ENCODE assay signal across 12 cellular contexts in the genomic region with DNA sequence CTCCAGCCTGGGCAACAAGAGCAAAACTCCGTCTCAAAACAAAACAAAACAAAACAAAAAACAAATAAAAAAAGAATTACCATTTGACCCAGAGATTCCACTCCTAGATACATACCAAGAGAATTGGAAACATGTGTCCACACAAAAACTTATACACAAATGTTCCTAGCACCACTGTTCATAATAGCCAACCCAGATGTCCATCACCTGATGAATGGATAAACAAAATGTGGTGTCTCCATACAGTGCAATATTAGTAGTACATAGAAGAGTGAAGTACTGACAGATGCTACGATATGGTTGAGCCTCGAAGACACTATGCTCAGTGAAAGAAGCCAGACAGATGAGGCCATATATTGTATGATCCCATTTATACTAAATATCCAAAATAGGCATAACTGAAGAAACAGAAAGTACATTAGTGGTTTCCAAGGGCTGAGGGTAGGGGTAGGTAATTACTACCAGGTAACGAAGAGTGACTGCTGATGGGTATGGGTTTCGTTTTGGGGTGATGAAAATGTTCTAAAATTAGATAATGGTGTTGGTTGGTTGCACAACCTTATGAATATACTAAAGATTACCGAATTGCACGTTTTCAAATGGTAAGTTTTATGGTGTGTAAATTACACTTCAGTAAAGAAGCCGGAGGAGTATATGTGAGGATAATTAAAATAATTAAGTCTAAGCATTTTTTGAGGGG. TPM values are rescaled to one million over a fixed set of nuclear protein-coding genes. Genes with fewer than 3 reads are reported as not detected.
DNase-seq lines count a peak whose midpoint lies in the region; ATAC-seq, FAIRE-seq and TF ChIP-seq lines count a peak whose summit lies in the region.
"Had no signal": no experiment of that assay in that cellular context is flagged by ENCODE, and none has a peak within 500 bp of the region (broad histone marks: within the 10 kb centered on the region; RNA-seq: fewer than 3 reads in every experiment).

No MANE protein-coding gene starts in this region.

- H3K4me3 Mint-ChIP-seq in activated CD4-positive, alpha-beta memory T cell treated with anti-CD3 and anti-CD28 coated beads for 36 hours = no peak overlapping the region
- peak overlapping the region in 1 of 5 donors; percentile 43 for H3K4me3 Mint-ChIP-seq in immature natural killer cell

- peaks cover 17% of the 10 kb centered on the region for H3K36me3 Mint-ChIP-seq in activated CD4-positive, alpha-beta memory T cell treated with anti-CD3 and anti-CD28 coated beads for 36 hours
- H3K36me3 Mint-ChIP-seq in immature natural killer cell = no peaks in the 10 kb centered on the region

- POLR2A ChIA-PET in activated CD4-positive, alpha-beta memory T cell treated with anti-CD3 and anti-CD28 coated beads for 36 hours (lab: Charles Lee) = interaction anchor here (1.5 to 7.6 kb wide), 4 partner anchors 12 to 20 kb away, joined by 4 to 56 read pairs (median 5); partner anchors contain the start of gene MYO1G

- peak overlapping the region; percentile 34 for H3K27ac Mint-ChIP-seq in activated CD4-positive, alpha-beta memory T cell treated with anti-CD3 and anti-CD28 coated beads for 36 hours
- peak overlapping the region; percentile 75 to 92 (median 85) for H3K27ac Mint-ChIP-seq in immature natural killer cell

- peaks cover 21% of the 10 kb centered on the region for H3K4me1 Mint-ChIP-seq in activated CD4-positive, alpha-beta memory T cell treated with anti-CD3 and anti-CD28 coated beads for 36 hours (ENCODE audit: low read depth)
- H3K4me1 Mint-ChIP-seq in immature natural killer cell = peaks cover 37 to 49% of the 10 kb centered on the region in 2 donors

- CTCF ChIA-PET in activated CD4-positive, alpha-beta memory T cell treated with anti-CD3 and anti-CD28 coated beads for 36 hours (lab: Charles Lee) = no interaction called here

- peak; percentile 88 for FAIRE-seq in GM19239 (lab: Jason Lieb, UNC)

- no peak for ATAC-seq in HG03039 (IDR thresholded peaks at IDR 0.05; ENCODE audit: unreplicated experiment)
- no peak for ATAC-seq in HG03571 (IDR thresholded peaks at IDR 0.05; ENCODE audit: unreplicated experiment)
- ATAC-seq: right cardiac atrium had no signal

- TF ChIP-seq POLR2A in GM10847 (IDR thresholded peaks at IDR 0.05; ENCODE audit: extremely low read depth, insufficient read length) = peak; percentile 7

- DNase-seq in GM19239 (ENCODE audit: insufficient read length, low spot score) = no peak
- DNase-seq in activated CD4-positive, alpha-beta memory T cell treated with anti-CD3 and anti-CD28 coated beads for 36 hours = no peak
- no peak for DNase-seq in immature natural killer cell
- DNase-seq in NCI-H526 treated with DMSO at 0.1 percent for 48 hours (lab: John Stamatoyannopoulos, UW) = no peak
- DNase-seq: left lung; MG63; NK-92 treated with Interleukin-12 subunit alpha and Interleukin-12 subunit beta, amount 100 ng/mL, for 24 hours; right cardiac atrium; stimulated activated CD4-positive, alpha-beta T cell treated with anti-CD3 and anti-CD28 coated beads, Interleukin-1b, Interleukin-23, amount 100 ng/mL, for 48 hours had no signal

- intact Hi-C loops in activated CD4-positive, alpha-beta memory T cell treated with anti-CD3 and anti-CD28 coated beads for 36 hours (cut with micrococcal nuclease) = no loop called here

- no peaks in the 10 kb centered on the region for H3K9me3 Mint-ChIP-seq in activated CD4-positive, alpha-beta memory T cell treated with anti-CD3 and anti-CD28 coated beads for 36 hours
- no peaks in the 10 kb centered on the region for H3K9me3 Mint-ChIP-seq in immature natural killer cell

- no peaks in the 10 kb centered on the region for H3K27me3 Mint-ChIP-seq in activated CD4-positive, alpha-beta memory T cell treated with anti-CD3 and anti-CD28 coated beads for 36 hours
- H3K27me3 Mint-ChIP-seq in immature natural killer cell (ENCODE audit: low read depth in 3 of 3) = peaks cover 4 to 7% (median 5%) of the 10 kb centered on the region in 3 donors

RNA-seq across cellular contexts. Expression of gene MYO1G, which starts 20.0 kb away (rescaled TPM):
- 100 to 1,000 TPM; 429 to 436 TPM for total RNA-seq in activated CD4-positive, alpha-beta memory T cell treated with anti-CD3 and anti-CD28 coated beads for 36 hours
- polyA plus RNA-seq in immature natural killer cell = 100 to 1,000 TPM; 139 to 261 (median 139) TPM

RNA-seq across cellular contexts. Expression of gene CCM2, which starts 41.2 kb away (rescaled TPM):
- 10 to 100 TPM; 85.2 to 89.6 TPM for total RNA-seq in activated CD4-positive, alpha-beta memory T cell treated with anti-CD3 and anti-CD28 coated beads for 36 hours
- 100 to 1,000 TPM in 2 of 3 donors, 10 to 100 TPM in 1; 60.4 to 120 (median 103) TPM for polyA plus RNA-seq in immature natural killer cell
